Comparison of ENCODE assay signal across 27 cellular contexts in the genomic region with DNA sequence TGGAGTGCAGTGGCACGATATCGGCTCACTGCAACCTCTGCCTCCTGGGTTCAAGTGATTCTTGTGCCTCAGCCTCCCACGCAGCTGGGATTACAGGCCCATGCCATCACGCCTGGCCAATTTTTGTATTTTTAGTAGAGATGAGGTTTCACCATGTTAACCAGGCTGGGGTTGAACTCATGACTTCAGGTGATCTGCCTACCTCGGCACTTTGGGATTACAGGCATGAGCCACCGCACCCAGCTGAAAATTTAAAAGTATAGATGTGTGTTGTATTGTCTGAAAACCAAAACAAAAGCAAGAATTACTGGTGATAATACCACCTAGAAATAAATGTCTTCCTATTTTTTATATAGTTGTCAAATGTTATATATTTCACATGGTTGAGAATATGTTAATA.
"Had no signal": no experiment of that assay in that cellular context is flagged by ENCODE, and none has a peak within 500 bp of the region (broad histone marks: within the 10 kb centered on the region; RNA-seq: fewer than 3 reads in every experiment).

No MANE protein-coding gene starts in this region.

- H3K9me3 ChIP-seq: esophagus muscularis mucosa, gastroesophageal sphincter, heart right ventricle had no signal

- H3K4me3 ChIP-seq: coronary artery, dorsolateral prefrontal cortex, esophagus muscularis mucosa, gastroesophageal sphincter, heart right ventricle had no signal

- ATAC-seq: activated CD4-positive, CD25-positive, alpha-beta regulatory T cell treated with anti-CD3 and anti-CD28 coated beads, Interleukin-2, amount 50 U/mL, for 24 hours; activated naive CD4-positive, alpha-beta T cell treated with anti-CD3 and anti-CD28 coated beads, Interleukin-2, amount 50 U/mL, for 72 hours; activated T-cell treated with anti-CD3 and anti-CD28 coated beads, Interleukin-2, amount 50 U/mL, for 72 hours; gastroesophageal sphincter; heart right ventricle; T-helper 17 cell had no signal

- H3K27ac ChIP-seq: brain microvascular endothelial cell, coronary artery, esophagus muscularis mucosa, WERI-Rb-1 had no signal

- H3K27me3 ChIP-seq: brain microvascular endothelial cell, dorsolateral prefrontal cortex, esophagus muscularis mucosa, gastroesophageal sphincter, heart right ventricle had no signal

- H3K36me3 ChIP-seq: brain microvascular endothelial cell, esophagus muscularis mucosa, gastroesophageal sphincter had no signal

- DNase-seq: activated B cell treated with CpG ODN at 0.5 μM for 24 hours; activated CD4-positive, alpha-beta memory T cell treated with anti-CD3 and anti-CD28 coated beads for 36 hours; activated CD4-positive, alpha-beta T cell treated with anti-CD3 and anti-CD28 coated beads for 48 hours; activated CD4-positive, alpha-beta T cell treated with anti-CD3 and anti-CD28 coated beads, Interleukin-2, amount 50 U/mL, for 1 hour; activated CD8-positive, alpha-beta memory T cell treated with anti-CD3 and anti-CD28 coated beads, Interleukin-2, amount 50 U/mL, for 48 hours; activated gamma-delta T cell; activated naive CD4-positive, alpha-beta T cell; activated naive CD4-positive, alpha-beta T cell treated with anti-CD3 and anti-CD28 coated beads, Interleukin-2, amount 10 ng/mL, durations not matched to agents 7 days and 5 days; activated naive CD8-positive, alpha-beta T cell treated with anti-CD3 and anti-CD28 coated beads, Interleukin-2, amount 10 ng/mL, durations not matched to agents 7 days and 5 days; activated T-cell treated with anti-CD3 and anti-CD28 coated beads for 4 hours; activated T-cell treated with anti-CD3 and anti-CD28 coated beads, Interleukin-2, amount 50 U/mL, for 24 hours; activated T-cell treated with anti-CD3 and anti-CD28 coated beads, Interleukin-2, amount 50 U/mL, for 72 hours; brain microvascular endothelial cell; dorsolateral prefrontal cortex; effector memory CD4-positive, alpha-beta T cell; endodermal cell; erythroblast; heart right ventricle; T-helper 1 cell; T-helper 17 cell; T1000; WERI-Rb-1 had no signal
